Comparison of ENCODE assay signal across 1 cellular context in the genomic region with DNA sequence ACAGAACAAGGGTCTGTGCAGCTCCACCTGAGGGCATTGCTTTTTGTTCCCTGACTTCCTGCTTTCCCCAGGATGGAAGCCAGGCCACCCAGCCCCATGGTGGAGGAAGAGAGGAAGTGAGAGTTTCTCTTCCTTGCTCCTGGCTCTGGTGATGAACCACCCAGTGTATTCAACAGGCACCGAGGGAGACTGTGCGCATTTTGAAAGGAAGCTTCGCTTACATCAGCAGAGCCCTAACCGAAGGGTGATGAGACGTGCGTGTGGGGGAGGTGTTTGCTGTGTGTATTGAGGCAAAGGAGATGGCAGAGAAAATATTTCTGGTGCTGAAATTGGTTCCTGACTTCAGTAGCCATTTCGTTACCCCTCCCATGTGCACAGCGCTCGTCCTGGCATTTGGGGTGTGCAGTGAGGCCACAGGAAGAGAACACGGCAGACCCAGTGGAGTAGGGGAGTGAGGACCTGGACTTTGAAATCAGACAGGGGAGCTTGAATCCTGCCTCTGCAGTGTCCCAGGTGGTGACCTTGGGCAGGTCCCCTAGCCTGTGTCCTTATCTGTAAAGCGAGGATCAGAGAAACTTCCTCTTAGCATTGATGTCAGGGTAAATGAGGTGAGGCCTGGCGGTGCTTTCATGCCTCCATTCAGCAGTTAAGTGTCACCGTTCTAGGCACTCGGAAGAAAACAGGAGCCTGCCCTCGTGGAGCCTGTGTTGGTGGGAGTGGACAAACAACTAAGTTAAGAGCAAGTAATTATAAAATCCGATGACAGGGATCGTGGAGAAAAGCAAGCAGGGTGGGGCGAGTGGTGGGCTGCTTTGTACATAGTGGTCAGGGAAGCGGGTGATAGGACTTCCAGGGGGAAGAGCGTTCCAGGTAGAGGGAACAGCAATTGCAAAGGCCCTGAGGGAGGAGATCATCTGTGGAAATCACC.
TF ChIP-seq lines count a peak whose summit lies in the region.

No MANE protein-coding gene starts in this region.

TF ChIP-seq in K562, 482 proteins besides CTCF, POLR2A, EP300 and RAD21 (continued from another document and continues in another):
- TF ChIP-seq, protein P1, sequence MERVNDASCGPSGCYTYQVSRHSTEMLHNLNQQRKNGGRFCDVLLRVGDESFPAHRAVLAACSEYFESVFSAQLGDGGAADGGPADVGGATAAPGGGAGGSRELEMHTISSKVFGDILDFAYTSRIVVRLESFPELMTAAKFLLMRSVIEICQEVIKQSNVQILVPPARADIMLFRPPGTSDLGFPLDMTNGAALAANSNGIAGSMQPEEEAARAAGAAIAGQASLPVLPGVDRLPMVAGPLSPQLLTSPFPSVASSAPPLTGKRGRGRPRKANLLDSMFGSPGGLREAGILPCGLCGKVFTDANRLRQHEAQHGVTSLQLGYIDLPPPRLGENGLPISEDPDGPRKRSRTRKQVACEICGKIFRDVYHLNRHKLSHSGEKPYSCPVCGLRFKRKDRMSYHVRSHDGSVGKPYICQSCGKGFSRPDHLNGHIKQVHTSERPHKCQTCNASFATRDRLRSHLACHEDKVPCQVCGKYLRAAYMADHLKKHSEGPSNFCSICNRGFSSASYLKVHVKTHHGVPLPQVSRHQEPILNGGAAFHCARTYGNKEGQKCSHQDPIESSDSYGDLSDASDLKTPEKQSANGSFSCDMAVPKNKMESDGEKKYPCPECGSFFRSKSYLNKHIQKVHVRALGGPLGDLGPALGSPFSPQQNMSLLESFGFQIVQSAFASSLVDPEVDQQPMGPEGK (CRISPR knock-in tag; IDR thresholded peaks at IDR 0.05; ENCODE audit: borderline replicate concordance), result no peak
- TF ChIP-seq, protein P2, sequence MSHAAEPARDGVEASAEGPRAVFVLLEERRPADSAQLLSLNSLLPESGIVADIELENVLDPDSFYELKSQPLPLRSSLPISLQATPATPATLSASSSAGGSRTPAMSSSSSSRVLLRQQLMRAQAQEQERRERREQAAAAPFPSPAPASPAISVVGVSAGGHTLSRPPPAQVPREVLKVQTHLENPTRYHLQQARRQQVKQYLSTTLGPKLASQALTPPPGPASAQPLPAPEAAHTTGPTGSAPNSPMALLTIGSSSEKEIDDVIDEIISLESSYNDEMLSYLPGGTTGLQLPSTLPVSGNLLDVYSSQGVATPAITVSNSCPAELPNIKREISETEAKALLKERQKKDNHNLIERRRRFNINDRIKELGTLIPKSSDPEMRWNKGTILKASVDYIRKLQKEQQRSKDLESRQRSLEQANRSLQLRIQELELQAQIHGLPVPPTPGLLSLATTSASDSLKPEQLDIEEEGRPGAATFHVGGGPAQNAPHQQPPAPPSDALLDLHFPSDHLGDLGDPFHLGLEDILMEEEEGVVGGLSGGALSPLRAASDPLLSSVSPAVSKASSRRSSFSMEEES (CRISPR knock-in tag; IDR thresholded peaks at IDR 0.05), result no peak
- TF ChIP-seq ZNF583 (CRISPR knock-in tag; IDR thresholded peaks at IDR 0.05) (peak; percentile 5; the same call in 1 of the 2 replicates), ZNF717 (CRISPR knock-in tag; IDR thresholded peaks at IDR 0.05) (no peak), CTBP1 (IDR thresholded peaks at IDR 0.05; ENCODE audit: borderline replicate concordance) (peak; percentile 99), ZNF24 (IDR thresholded peaks at IDR 0.05) (0 out of 2 replicates have a peak, but pooled peaks have one; percentile 36), SLC30A9 (CRISPR knock-in tag; IDR thresholded peaks at IDR 0.05) (no peak), ZNF436 (CRISPR knock-in tag; IDR thresholded peaks at IDR 0.05) (no peak), KLF13 (tag; IDR thresholded peaks at IDR 0.05; ENCODE audit: borderline replicate concordance, low read depth) (no peak), ZNF124 (CRISPR knock-in tag; IDR thresholded peaks at IDR 0.05) (no peak), RNF2 (IDR thresholded peaks at IDR 0.05) (peak; percentile 64), RUNX1 (IDR thresholded peaks at IDR 0.05; ENCODE audit: low read depth) (no peak), SAP30 (IDR thresholded peaks at IDR 0.05; ENCODE audit: borderline replicate concordance, insufficient read depth, low read depth, low read length, poor library complexity, severe bottlenecking) (no peak), PPARD (CRISPR knock-in tag; IDR thresholded peaks at IDR 0.05) (no peak), ZNF584 (CRISPR knock-in tag; IDR thresholded peaks at IDR 0.05; ENCODE audit: low read depth) (peak; percentile 54; the same call in 1 of the 2 replicates)
- TF ChIP-seq, protein P3, sequence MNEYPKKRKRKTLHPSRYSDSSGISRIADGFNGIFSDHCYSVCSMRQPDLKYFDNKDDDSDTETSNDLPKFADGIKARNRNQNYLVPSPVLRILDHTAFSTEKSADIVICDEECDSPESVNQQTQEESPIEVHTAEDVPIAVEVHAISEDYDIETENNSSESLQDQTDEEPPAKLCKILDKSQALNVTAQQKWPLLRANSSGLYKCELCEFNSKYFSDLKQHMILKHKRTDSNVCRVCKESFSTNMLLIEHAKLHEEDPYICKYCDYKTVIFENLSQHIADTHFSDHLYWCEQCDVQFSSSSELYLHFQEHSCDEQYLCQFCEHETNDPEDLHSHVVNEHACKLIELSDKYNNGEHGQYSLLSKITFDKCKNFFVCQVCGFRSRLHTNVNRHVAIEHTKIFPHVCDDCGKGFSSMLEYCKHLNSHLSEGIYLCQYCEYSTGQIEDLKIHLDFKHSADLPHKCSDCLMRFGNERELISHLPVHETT (CRISPR knock-in tag; conservative IDR thresholded peaks at IDR 0.05 in 1 of 2, IDR thresholded peaks at IDR 0.05 in 1 of 2), result peak in 1 of 2 experiments; percentile 65; a peak in 2 of 4 replicates
- TF ChIP-seq, protein P4, sequence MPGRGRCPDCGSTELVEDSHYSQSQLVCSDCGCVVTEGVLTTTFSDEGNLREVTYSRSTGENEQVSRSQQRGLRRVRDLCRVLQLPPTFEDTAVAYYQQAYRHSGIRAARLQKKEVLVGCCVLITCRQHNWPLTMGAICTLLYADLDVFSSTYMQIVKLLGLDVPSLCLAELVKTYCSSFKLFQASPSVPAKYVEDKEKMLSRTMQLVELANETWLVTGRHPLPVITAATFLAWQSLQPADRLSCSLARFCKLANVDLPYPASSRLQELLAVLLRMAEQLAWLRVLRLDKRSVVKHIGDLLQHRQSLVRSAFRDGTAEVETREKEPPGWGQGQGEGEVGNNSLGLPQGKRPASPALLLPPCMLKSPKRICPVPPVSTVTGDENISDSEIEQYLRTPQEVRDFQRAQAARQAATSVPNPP (IDR thresholded peaks at IDR 0.05; ENCODE audit: borderline replicate concordance, insufficient read depth, insufficient read length), result no peak
- TF ChIP-seq, protein P5, sequence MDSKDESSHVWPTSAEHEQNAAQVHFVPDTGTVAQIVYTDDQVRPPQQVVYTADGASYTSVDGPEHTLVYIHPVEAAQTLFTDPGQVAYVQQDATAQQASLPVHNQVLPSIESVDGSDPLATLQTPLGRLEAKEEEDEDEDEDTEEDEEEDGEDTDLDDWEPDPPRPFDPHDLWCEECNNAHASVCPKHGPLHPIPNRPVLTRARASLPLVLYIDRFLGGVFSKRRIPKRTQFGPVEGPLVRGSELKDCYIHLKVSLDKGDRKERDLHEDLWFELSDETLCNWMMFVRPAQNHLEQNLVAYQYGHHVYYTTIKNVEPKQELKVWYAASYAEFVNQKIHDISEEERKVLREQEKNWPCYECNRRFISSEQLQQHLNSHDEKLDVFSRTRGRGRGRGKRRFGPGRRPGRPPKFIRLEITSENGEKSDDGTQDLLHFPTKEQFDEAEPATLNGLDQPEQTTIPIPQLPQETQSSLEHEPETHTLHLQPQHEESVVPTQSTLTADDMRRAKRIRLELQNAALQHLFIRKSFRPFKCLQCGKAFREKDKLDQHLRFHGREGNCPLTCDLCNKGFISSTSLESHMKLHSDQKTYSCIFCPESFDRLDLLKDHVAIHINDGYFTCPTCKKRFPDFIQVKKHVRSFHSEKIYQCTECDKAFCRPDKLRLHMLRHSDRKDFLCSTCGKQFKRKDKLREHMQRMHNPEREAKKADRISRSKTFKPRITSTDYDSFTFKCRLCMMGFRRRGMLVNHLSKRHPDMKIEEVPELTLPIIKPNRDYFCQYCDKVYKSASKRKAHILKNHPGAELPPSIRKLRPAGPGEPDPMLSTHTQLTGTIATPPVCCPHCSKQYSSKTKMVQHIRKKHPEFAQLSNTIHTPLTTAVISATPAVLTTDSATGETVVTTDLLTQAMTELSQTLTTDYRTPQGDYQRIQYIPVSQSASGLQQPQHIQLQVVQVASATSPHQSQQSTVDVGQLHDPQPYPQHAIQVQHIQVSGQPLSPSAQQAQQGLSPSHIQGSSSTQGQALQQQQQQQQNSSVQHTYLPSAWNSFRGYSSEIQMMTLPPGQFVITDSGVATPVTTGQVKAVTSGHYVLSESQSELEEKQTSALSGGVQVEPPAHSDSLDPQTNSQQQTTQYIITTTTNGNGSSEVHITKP (IDR thresholded peaks at IDR 0.05; ENCODE audit: partially characterized antibody), result peak; percentile 12
- TF ChIP-seq, protein P6, sequence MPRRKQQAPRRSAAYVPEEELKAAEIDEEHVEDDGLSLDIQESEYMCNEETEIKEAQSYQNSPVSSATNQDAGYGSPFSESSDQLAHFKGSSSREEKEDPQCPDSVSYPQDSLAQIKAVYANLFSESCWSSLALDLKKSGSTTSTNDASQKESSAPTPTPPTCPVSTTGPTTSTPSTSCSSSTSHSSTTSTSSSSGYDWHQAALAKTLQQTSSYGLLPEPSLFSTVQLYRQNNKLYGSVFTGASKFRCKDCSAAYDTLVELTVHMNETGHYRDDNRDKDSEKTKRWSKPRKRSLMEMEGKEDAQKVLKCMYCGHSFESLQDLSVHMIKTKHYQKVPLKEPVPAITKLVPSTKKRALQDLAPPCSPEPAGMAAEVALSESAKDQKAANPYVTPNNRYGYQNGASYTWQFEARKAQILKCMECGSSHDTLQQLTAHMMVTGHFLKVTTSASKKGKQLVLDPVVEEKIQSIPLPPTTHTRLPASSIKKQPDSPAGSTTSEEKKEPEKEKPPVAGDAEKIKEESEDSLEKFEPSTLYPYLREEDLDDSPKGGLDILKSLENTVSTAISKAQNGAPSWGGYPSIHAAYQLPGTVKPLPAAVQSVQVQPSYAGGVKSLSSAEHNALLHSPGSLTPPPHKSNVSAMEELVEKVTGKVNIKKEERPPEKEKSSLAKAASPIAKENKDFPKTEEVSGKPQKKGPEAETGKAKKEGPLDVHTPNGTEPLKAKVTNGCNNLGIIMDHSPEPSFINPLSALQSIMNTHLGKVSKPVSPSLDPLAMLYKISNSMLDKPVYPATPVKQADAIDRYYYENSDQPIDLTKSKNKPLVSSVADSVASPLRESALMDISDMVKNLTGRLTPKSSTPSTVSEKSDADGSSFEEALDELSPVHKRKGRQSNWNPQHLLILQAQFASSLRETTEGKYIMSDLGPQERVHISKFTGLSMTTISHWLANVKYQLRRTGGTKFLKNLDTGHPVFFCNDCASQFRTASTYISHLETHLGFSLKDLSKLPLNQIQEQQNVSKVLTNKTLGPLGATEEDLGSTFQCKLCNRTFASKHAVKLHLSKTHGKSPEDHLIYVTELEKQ (CRISPR knock-in tag; IDR thresholded peaks at IDR 0.05), result no peak
- TF ChIP-seq, protein P7, sequence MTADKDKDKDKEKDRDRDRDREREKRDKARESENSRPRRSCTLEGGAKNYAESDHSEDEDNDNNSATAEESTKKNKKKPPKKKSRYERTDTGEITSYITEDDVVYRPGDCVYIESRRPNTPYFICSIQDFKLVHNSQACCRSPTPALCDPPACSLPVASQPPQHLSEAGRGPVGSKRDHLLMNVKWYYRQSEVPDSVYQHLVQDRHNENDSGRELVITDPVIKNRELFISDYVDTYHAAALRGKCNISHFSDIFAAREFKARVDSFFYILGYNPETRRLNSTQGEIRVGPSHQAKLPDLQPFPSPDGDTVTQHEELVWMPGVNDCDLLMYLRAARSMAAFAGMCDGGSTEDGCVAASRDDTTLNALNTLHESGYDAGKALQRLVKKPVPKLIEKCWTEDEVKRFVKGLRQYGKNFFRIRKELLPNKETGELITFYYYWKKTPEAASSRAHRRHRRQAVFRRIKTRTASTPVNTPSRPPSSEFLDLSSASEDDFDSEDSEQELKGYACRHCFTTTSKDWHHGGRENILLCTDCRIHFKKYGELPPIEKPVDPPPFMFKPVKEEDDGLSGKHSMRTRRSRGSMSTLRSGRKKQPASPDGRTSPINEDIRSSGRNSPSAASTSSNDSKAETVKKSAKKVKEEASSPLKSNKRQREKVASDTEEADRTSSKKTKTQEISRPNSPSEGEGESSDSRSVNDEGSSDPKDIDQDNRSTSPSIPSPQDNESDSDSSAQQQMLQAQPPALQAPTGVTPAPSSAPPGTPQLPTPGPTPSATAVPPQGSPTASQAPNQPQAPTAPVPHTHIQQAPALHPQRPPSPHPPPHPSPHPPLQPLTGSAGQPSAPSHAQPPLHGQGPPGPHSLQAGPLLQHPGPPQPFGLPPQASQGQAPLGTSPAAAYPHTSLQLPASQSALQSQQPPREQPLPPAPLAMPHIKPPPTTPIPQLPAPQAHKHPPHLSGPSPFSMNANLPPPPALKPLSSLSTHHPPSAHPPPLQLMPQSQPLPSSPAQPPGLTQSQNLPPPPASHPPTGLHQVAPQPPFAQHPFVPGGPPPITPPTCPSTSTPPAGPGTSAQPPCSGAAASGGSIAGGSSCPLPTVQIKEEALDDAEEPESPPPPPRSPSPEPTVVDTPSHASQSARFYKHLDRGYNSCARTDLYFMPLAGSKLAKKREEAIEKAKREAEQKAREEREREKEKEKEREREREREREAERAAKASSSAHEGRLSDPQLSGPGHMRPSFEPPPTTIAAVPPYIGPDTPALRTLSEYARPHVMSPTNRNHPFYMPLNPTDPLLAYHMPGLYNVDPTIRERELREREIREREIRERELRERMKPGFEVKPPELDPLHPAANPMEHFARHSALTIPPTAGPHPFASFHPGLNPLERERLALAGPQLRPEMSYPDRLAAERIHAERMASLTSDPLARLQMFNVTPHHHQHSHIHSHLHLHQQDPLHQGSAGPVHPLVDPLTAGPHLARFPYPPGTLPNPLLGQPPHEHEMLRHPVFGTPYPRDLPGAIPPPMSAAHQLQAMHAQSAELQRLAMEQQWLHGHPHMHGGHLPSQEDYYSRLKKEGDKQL (CRISPR knock-in tag; IDR thresholded peaks at IDR 0.05; ENCODE audit: borderline replicate concordance), result no peak
- TF ChIP-seq, protein P8, sequence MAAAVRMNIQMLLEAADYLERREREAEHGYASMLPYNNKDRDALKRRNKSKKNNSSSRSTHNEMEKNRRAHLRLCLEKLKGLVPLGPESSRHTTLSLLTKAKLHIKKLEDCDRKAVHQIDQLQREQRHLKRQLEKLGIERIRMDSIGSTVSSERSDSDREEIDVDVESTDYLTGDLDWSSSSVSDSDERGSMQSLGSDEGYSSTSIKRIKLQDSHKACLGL (CRISPR knock-in tag; IDR thresholded peaks at IDR 0.05; ENCODE audit: borderline replicate concordance, poor library complexity, severe bottlenecking), result no peak
- TF ChIP-seq, protein P9, sequence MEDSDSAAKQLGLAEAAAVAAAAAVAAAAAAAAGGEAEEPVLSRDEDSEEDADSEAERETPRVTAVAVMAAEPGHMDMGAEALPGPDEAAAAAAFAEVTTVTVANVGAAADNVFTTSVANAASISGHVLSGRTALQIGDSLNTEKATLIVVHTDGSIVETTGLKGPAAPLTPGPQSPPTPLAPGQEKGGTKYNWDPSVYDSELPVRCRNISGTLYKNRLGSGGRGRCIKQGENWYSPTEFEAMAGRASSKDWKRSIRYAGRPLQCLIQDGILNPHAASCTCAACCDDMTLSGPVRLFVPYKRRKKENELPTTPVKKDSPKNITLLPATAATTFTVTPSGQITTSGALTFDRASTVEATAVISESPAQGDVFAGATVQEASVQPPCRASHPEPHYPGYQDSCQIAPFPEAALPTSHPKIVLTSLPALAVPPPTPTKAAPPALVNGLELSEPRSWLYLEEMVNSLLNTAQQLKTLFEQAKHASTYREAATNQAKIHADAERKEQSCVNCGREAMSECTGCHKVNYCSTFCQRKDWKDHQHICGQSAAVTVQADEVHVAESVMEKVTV (CRISPR knock-in tag; IDR thresholded peaks at IDR 0.05), result no peak
